1 cellular context compared by ENCODE assay signal in genomic region chr16:15899538-15900100, GRCh38.
TF ChIP-seq lines count a peak whose summit lies in the region.

No MANE protein-coding gene starts in this region.

TF ChIP-seq in endothelial cell of umbilical vein, 7 proteins besides CTCF, POLR2A, EP300 and RAD21:
- no peak for TF ChIP-seq MAX (IDR thresholded peaks at IDR 0.05; ENCODE audit: insufficient read depth, insufficient read length)
- peak; percentile 24 for TF ChIP-seq JUN (IDR thresholded peaks at IDR 0.05; ENCODE audit: borderline replicate concordance, insufficient read depth, insufficient read length, low read depth)
- no peak for TF ChIP-seq GATA2 (IDR thresholded peaks at IDR 0.05; ENCODE audit: insufficient read depth, insufficient read length, low read depth, low read length)
- no peak for TF ChIP-seq POLR2AphosphoS5 (IDR thresholded peaks at IDR 0.05; ENCODE audit: insufficient read depth, low read depth, low read length)
- TF ChIP-seq FOS (IDR thresholded peaks at IDR 0.05; ENCODE audit: borderline replicate concordance, insufficient read depth, low read length): peak; percentile 36
